Comparison of ENCODE assay signal across 1 cellular context in genomic region chr7:76049295-76049694, GRCh38.
TF ChIP-seq lines count a peak whose summit lies in the region.

No MANE protein-coding gene starts in this region.

TF ChIP-seq in HepG2, 621 proteins besides CTCF, POLR2A, EP300 and RAD21:
- no peak for TF ChIP-seq SNRNP70 (IDR thresholded peaks at IDR 0.05; ENCODE audit: low read depth, low read length)
- TF ChIP-seq, protein P1, sequence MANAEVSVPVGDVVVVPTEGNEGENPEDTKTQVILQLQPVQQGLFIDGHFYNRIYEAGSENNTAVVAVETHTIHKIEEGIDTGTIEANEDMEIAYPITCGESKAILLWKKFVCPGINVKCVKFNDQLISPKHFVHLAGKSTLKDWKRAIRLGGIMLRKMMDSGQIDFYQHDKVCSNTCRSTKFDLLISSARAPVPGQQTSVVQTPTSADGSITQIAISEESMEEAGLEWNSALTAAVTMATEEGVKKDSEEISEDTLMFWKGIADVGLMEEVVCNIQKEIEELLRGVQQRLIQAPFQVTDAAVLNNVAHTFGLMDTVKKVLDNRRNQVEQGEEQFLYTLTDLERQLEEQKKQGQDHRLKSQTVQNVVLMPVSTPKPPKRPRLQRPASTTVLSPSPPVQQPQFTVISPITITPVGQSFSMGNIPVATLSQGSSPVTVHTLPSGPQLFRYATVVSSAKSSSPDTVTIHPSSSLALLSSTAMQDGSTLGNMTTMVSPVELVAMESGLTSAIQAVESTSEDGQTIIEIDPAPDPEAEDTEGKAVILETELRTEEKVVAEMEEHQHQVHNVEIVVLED (CRISPR knock-in tag; IDR thresholded peaks at IDR 0.05; ENCODE audit: borderline replicate concordance): no peak
- TF ChIP-seq ZNF614 (CRISPR knock-in tag; IDR thresholded peaks at IDR 0.05; ENCODE audit: borderline replicate concordance): no peak
- no peak for TF ChIP-seq KLF12 (CRISPR knock-in tag; IDR thresholded peaks at IDR 0.05; ENCODE audit: borderline replicate concordance)
- TF ChIP-seq THAP9 (CRISPR knock-in tag; IDR thresholded peaks at IDR 0.05; ENCODE audit: borderline replicate concordance): no peak
- TF ChIP-seq ZNF337 (CRISPR knock-in tag; IDR thresholded peaks at IDR 0.05; ENCODE audit: borderline replicate concordance, low read depth): no peak
- TF ChIP-seq EHMT2 (IDR thresholded peaks at IDR 0.05; ENCODE audit: borderline replicate concordance, low read depth, low read length): no peak
- TF ChIP-seq GFI1 (CRISPR knock-in tag; IDR thresholded peaks at IDR 0.05; ENCODE audit: borderline replicate concordance): no peak
- no peak for TF ChIP-seq TCF12 (IDR thresholded peaks at IDR 0.05)
- TF ChIP-seq TCF12 (CRISPR knock-in tag; IDR thresholded peaks at IDR 0.05): no peak
- TF ChIP-seq ZNF543 (CRISPR knock-in tag; IDR thresholded peaks at IDR 0.05): no peak
- TF ChIP-seq ZNF891 (CRISPR knock-in tag; IDR thresholded peaks at IDR 0.05): no peak
- TF ChIP-seq TOPORS (CRISPR knock-in tag; IDR thresholded peaks at IDR 0.05): no peak
- TF ChIP-seq, protein P2, sequence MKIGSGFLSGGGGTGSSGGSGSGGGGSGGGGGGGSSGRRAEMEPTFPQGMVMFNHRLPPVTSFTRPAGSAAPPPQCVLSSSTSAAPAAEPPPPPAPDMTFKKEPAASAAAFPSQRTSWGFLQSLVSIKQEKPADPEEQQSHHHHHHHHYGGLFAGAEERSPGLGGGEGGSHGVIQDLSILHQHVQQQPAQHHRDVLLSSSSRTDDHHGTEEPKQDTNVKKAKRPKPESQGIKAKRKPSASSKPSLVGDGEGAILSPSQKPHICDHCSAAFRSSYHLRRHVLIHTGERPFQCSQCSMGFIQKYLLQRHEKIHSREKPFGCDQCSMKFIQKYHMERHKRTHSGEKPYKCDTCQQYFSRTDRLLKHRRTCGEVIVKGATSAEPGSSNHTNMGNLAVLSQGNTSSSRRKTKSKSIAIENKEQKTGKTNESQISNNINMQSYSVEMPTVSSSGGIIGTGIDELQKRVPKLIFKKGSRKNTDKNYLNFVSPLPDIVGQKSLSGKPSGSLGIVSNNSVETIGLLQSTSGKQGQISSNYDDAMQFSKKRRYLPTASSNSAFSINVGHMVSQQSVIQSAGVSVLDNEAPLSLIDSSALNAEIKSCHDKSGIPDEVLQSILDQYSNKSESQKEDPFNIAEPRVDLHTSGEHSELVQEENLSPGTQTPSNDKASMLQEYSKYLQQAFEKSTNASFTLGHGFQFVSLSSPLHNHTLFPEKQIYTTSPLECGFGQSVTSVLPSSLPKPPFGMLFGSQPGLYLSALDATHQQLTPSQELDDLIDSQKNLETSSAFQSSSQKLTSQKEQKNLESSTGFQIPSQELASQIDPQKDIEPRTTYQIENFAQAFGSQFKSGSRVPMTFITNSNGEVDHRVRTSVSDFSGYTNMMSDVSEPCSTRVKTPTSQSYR (CRISPR knock-in tag; IDR thresholded peaks at IDR 0.05; ENCODE audit: borderline replicate concordance): peak; percentile 75; the same call in 1 of the 2 replicates
- TF ChIP-seq NFYB (CRISPR knock-in tag; IDR thresholded peaks at IDR 0.05): no peak
- TF ChIP-seq ZSCAN21 (CRISPR knock-in tag; IDR thresholded peaks at IDR 0.05; ENCODE audit: borderline replicate concordance): no peak
- TF ChIP-seq, protein P3, sequence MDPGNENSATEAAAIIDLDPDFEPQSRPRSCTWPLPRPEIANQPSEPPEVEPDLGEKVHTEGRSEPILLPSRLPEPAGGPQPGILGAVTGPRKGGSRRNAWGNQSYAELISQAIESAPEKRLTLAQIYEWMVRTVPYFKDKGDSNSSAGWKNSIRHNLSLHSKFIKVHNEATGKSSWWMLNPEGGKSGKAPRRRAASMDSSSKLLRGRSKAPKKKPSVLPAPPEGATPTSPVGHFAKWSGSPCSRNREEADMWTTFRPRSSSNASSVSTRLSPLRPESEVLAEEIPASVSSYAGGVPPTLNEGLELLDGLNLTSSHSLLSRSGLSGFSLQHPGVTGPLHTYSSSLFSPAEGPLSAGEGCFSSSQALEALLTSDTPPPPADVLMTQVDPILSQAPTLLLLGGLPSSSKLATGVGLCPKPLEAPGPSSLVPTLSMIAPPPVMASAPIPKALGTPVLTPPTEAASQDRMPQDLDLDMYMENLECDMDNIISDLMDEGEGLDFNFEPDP (CRISPR knock-in tag; conservative IDR thresholded peaks at IDR 0.05): no peak
- peak; percentile 33; the same call in 1 of the 2 replicates for TF ChIP-seq JUNB (CRISPR knock-in tag; IDR thresholded peaks at IDR 0.05; ENCODE audit: borderline replicate concordance)
- TF ChIP-seq HDAC6 (IDR thresholded peaks at IDR 0.05; ENCODE audit: low read depth, low read length): no peak
- 0 out of 2 replicates have a peak, but pooled peaks have one; percentile 15 for TF ChIP-seq FOXA3 (CRISPR knock-in tag; IDR thresholded peaks at IDR 0.05)
- no peak for TF ChIP-seq ZHX2 (IDR thresholded peaks at IDR 0.05; ENCODE audit: low read depth)
- no peak for TF ChIP-seq ZHX2 (CRISPR knock-in tag; IDR thresholded peaks at IDR 0.05; ENCODE audit: borderline replicate concordance)
- TF ChIP-seq, protein P4, sequence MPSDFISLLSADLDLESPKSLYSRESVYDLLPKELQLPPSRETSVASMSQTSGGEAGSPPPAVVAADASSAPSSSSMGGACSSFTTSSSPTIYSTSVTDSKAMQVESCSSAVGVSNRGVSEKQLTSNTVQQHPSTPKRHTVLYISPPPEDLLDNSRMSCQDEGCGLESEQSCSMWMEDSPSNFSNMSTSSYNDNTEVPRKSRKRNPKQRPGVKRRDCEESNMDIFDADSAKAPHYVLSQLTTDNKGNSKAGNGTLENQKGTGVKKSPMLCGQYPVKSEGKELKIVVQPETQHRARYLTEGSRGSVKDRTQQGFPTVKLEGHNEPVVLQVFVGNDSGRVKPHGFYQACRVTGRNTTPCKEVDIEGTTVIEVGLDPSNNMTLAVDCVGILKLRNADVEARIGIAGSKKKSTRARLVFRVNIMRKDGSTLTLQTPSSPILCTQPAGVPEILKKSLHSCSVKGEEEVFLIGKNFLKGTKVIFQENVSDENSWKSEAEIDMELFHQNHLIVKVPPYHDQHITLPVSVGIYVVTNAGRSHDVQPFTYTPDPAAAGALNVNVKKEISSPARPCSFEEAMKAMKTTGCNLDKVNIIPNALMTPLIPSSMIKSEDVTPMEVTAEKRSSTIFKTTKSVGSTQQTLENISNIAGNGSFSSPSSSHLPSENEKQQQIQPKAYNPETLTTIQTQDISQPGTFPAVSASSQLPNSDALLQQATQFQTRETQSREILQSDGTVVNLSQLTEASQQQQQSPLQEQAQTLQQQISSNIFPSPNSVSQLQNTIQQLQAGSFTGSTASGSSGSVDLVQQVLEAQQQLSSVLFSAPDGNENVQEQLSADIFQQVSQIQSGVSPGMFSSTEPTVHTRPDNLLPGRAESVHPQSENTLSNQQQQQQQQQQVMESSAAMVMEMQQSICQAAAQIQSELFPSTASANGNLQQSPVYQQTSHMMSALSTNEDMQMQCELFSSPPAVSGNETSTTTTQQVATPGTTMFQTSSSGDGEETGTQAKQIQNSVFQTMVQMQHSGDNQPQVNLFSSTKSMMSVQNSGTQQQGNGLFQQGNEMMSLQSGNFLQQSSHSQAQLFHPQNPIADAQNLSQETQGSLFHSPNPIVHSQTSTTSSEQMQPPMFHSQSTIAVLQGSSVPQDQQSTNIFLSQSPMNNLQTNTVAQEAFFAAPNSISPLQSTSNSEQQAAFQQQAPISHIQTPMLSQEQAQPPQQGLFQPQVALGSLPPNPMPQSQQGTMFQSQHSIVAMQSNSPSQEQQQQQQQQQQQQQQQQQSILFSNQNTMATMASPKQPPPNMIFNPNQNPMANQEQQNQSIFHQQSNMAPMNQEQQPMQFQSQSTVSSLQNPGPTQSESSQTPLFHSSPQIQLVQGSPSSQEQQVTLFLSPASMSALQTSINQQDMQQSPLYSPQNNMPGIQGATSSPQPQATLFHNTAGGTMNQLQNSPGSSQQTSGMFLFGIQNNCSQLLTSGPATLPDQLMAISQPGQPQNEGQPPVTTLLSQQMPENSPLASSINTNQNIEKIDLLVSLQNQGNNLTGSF (CRISPR knock-in tag; IDR thresholded peaks at IDR 0.05): no peak
- TF ChIP-seq MEIS1 (CRISPR knock-in tag; IDR thresholded peaks at IDR 0.05; ENCODE audit: borderline replicate concordance): no peak
- no peak for TF ChIP-seq ZNF720 (CRISPR knock-in tag; IDR thresholded peaks at IDR 0.05)
- TF ChIP-seq TGIF2 (CRISPR knock-in tag; IDR thresholded peaks at IDR 0.05): no peak
- TF ChIP-seq, protein P5, sequence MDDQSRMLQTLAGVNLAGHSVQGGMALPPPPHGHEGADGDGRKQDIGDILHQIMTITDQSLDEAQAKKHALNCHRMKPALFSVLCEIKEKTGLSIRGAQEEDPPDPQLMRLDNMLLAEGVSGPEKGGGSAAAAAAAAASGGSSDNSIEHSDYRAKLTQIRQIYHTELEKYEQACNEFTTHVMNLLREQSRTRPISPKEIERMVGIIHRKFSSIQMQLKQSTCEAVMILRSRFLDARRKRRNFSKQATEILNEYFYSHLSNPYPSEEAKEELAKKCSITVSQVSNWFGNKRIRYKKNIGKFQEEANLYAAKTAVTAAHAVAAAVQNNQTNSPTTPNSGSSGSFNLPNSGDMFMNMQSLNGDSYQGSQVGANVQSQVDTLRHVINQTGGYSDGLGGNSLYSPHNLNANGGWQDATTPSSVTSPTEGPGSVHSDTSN (CRISPR knock-in tag; IDR thresholded peaks at IDR 0.05; ENCODE audit: borderline replicate concordance): no peak
- peak; percentile 84 for TF ChIP-seq ZKSCAN5 (CRISPR knock-in tag; IDR thresholded peaks at IDR 0.05)
TF ChIP-seq in HepG2: peak in this region for 4.
